9 cellular contexts compared by ENCODE assay signal in genomic region chr2:15748736-15749323, GRCh38.
A peak's percentile ranks its signal among the peaks of the same experiment; 100 is the strongest.
DNase-seq lines count a peak whose midpoint lies in the region; TF ChIP-seq lines count a peak whose summit lies in the region.
"Had no signal": no experiment of that assay in that cellular context is flagged by ENCODE, and none has a peak within 500 bp of the region (broad histone marks: within the 10 kb centered on the region; RNA-seq: fewer than 3 reads in every experiment).

No MANE protein-coding gene starts in this region.

- peak; percentile 13 for DNase-seq in NCI-H1694 treated with DMSO at 0.1 percent for 48 hours (lab: John Stamatoyannopoulos, UW)
- DNase-seq in NCI-H1694 (lab: John Stamatoyannopoulos, UW): no peak
- peak; percentile 44 for DNase-seq in HK-2 (ENCODE audit: unreplicated experiment)
- DNase-seq in chondrocyte (ENCODE audit: low spot score): no peak
- DNase-seq in immature natural killer cell: no peak
- DNase-seq in AML-193 (lab: John Stamatoyannopoulos, UW): no peak
- DNase-seq in activated T-cell treated with anti-CD3 and anti-CD28 coated beads, Interleukin-2, amount 50 U/mL, for 24 hours: no peak
- DNase-seq: NCI-H2171 treated with DMSO at 0.1 percent for 48 hours had no signal

- H3K36me3 Mint-ChIP-seq in chondrocyte (ENCODE audit: low read depth) (no peaks in the 10 kb centered on the region), nephron (ENCODE audit: low read depth) (no peaks in the 10 kb centered on the region), immature natural killer cell (no peaks in the 10 kb centered on the region)
- no peaks in the 10 kb centered on the region for H3K36me3 Mint-ChIP-seq in activated T-cell treated with anti-CD3 and anti-CD28 coated beads, Interleukin-2, amount 50 U/mL, for 24 hours (ENCODE audit: low read depth)

- H3K4me3 Mint-ChIP-seq in chondrocyte (ENCODE audit: unreplicated experiment) (no peak overlapping the region), nephron (no peak overlapping the region), immature natural killer cell (no peak overlapping the region)
- H3K4me3 Mint-ChIP-seq in activated T-cell treated with anti-CD3 and anti-CD28 coated beads, Interleukin-2, amount 50 U/mL, for 24 hours: no peak overlapping the region

- H3K9me3 Mint-ChIP-seq in chondrocyte (ENCODE audit: low read depth): no peaks in the 10 kb centered on the region
- no peaks in the 10 kb centered on the region for H3K9me3 Mint-ChIP-seq in nephron
- no peaks in the 10 kb centered on the region for H3K9me3 Mint-ChIP-seq in immature natural killer cell
- no peaks in the 10 kb centered on the region for H3K9me3 Mint-ChIP-seq in activated T-cell treated with anti-CD3 and anti-CD28 coated beads, Interleukin-2, amount 50 U/mL, for 24 hours

- H3K27me3 Mint-ChIP-seq in chondrocyte (ENCODE audit: low read depth): peaks cover 3% of the 10 kb centered on the region
- H3K27me3 Mint-ChIP-seq in nephron (ENCODE audit: low read depth): peaks cover 11% of the 10 kb centered on the region
- peaks cover 0 to 9% (median 6%) of the 10 kb centered on the region in 3 donors for H3K27me3 Mint-ChIP-seq in immature natural killer cell (ENCODE audit: low read depth in 3 of 3)
- peaks cover 5% of the 10 kb centered on the region for H3K27me3 Mint-ChIP-seq in activated T-cell treated with anti-CD3 and anti-CD28 coated beads, Interleukin-2, amount 50 U/mL, for 24 hours

- H3K4me1 Mint-ChIP-seq in chondrocyte (ENCODE audit: low read depth) (peaks cover 48% of the 10 kb centered on the region), nephron (peaks cover 54% of the 10 kb centered on the region), immature natural killer cell (no peaks in the 10 kb centered on the region)
- H3K4me1 Mint-ChIP-seq in activated T-cell treated with anti-CD3 and anti-CD28 coated beads, Interleukin-2, amount 50 U/mL, for 24 hours (ENCODE audit: low read depth): no peaks in the 10 kb centered on the region

- TF ChIP-seq CTCF in chondrocyte (IDR thresholded peaks at IDR 0.05): peak; percentile 74
- peak; percentile 28 to 46 (median 42) for TF ChIP-seq CTCF in nephron (IDR thresholded peaks at IDR 0.05; ENCODE audit: unreplicated experiment in 3 of 3)

- H3K27ac Mint-ChIP-seq in chondrocyte (ENCODE audit: unreplicated experiment) (peak overlapping the region; percentile 33), nephron (peak overlapping the region; percentile 38 to 71 (median 45)), immature natural killer cell (no peak overlapping the region)
- H3K27ac Mint-ChIP-seq in activated T-cell treated with anti-CD3 and anti-CD28 coated beads, Interleukin-2, amount 50 U/mL, for 24 hours: no peak overlapping the region

Comparison
In these comparisons a context has a peak if more than half of its experiments do, and no peak if none do; other contexts are left out.
1. DNase-seq: peak in NCI-H1694 treated with DMSO at 0.1 percent for 48 hours (single experiment) and HK-2 (single experiment); none in NCI-H1694 (single experiment), chondrocyte (single experiment), immature natural killer cell (0 of 3), AML-193 (0 of 2) and activated T-cell treated with anti-CD3 and anti-CD28 coated beads, Interleukin-2, amount 50 U/mL, for 24 hours (single experiment).
2. H3K27ac Mint-ChIP-seq: peak in chondrocyte (single experiment) and nephron (3 of 3); none in immature natural killer cell (0 of 6) and activated T-cell treated with anti-CD3 and anti-CD28 coated beads, Interleukin-2, amount 50 U/mL, for 24 hours (single experiment).